ENCODE assay signal across 25 cellular contexts in genomic region chr4:130266814-130267213, GRCh38.
"Had no signal": no experiment of that assay in that cellular context is flagged by ENCODE, and none has a peak within 500 bp of the region (broad histone marks: within the 10 kb centered on the region; RNA-seq: fewer than 3 reads in every experiment).

No MANE protein-coding gene starts in this region.

- H3K4me3 ChIP-seq: colonic mucosa, esophagus squamous epithelium, gastrocnemius medialis, heart right ventricle, left lung, lower lobe of right lung, mucosa of descending colon had no signal

- ATAC-seq: esophagus mucosa; gastrocnemius medialis; heart right ventricle; left cardiac atrium; left lung; left ventricle myocardium superior; lower lobe of right lung; mucosa of descending colon; naive thymus-derived CD8-positive, alpha-beta T cell had no signal

- FAIRE-seq: endometrium, islet of Langerhans, keratinocyte had no signal

- H3K4me1 ChIP-seq: colonic mucosa, esophagus squamous epithelium, gastrocnemius medialis, heart right ventricle, left lung, lower lobe of right lung had no signal

- DNase-seq: colonic mucosa; cortex of kidney; effector memory CD4-positive, alpha-beta T cell; erythroblast; esophagus squamous epithelium; foreskin fibroblast; foreskin melanocyte; gastrocnemius medialis; glutamatergic neuron; head of caudate nucleus; heart right ventricle; hippocampal formation; left cardiac atrium; left lung; left ventricle myocardium superior; lower lobe of right lung; mesenchymal stem cell; mucosa of descending colon; naive B cell; naive thymus-derived CD8-positive, alpha-beta T cell had no signal

- H3K9me3 ChIP-seq: colonic mucosa, gastrocnemius medialis, lower lobe of right lung, mucosa of descending colon had no signal

- H3K27me3 ChIP-seq: colonic mucosa, esophagus squamous epithelium, gastrocnemius medialis, heart right ventricle, left lung had no signal

- H3K36me3 ChIP-seq: colonic mucosa, esophagus squamous epithelium, gastrocnemius medialis, heart right ventricle, left lung, lower lobe of right lung had no signal

- H3K27ac ChIP-seq: colonic mucosa, epithelial cell of prostate, esophagus squamous epithelium, gastrocnemius medialis, heart right ventricle, left lung, lower lobe of right lung had no signal
